Comparison of ENCODE assay signal across 10 cellular contexts in genomic region chr10:13526952-13527863, GRCh38. TPM values are rescaled to one million over a fixed set of nuclear protein-coding genes. Genes with fewer than 3 reads are reported as not detected.
DNase-seq lines count a peak whose midpoint lies in the region; FAIRE-seq and TF ChIP-seq lines count a peak whose summit lies in the region.
"Had no signal": no experiment of that assay in that cellular context is flagged by ENCODE, and none has a peak within 500 bp of the region (broad histone marks: within the 10 kb centered on the region; RNA-seq: fewer than 3 reads in every experiment).

No MANE protein-coding gene starts in this region.

- peak overlapping the region; percentile 76 to 79 for H3K27ac ChIP-seq in kidney (ENCODE audit: low read depth in 2 of 2, low read length in 2 of 2)
- H3K27ac ChIP-seq: 22Rv1 had no signal

- H3K36me3 ChIP-seq in adipocyte (ENCODE audit: control insufficient read depth, insufficient read depth, low read length, severe bottlenecking): no peaks in the 10 kb centered on the region
- no peaks in the 10 kb centered on the region for H3K36me3 ChIP-seq in kidney (ENCODE audit: control insufficient read depth in 1 of 2, insufficient read depth in 2 of 2, low read length in 2 of 2)

- H3K9me3 ChIP-seq in adipocyte (ENCODE audit: control insufficient read depth, low read length) (no peaks in the 10 kb centered on the region), kidney (ENCODE audit: control insufficient read depth in 1 of 2, low read length in 2 of 2) (no peaks in the 10 kb centered on the region)

- TF ChIP-seq CTCF in kidney (IDR thresholded peaks at IDR 0.05; ENCODE audit: borderline replicate concordance, extremely low read depth, insufficient read depth): no peak

- H3K4me1 ChIP-seq in adipocyte (ENCODE audit: control insufficient read depth, insufficient read depth, low read length) (peaks cover 21% of the 10 kb centered on the region), kidney (ENCODE audit: control insufficient read depth in 1 of 2, insufficient read depth in 1 of 2, low read depth in 1 of 2, low read length in 2 of 2) (peaks cover 8 to 26% of the 10 kb centered on the region in 2 donors)

- DNase-seq in DMS79 treated with DMSO at 0.1 percent for 48 hours (lab: John Stamatoyannopoulos, UW) (peak; percentile 18), DMS79 (lab: John Stamatoyannopoulos, UW) (no peak), adipocyte (ENCODE audit: low read depth) (peak; percentile 47), kidney (no peak), stromal cell of bone marrow (ENCODE audit: low read depth) (peak; percentile 51), H4 (ENCODE audit: low spot score) (no peak), posterior vena cava (ENCODE audit: low spot score) (no peak), anterior cingulate cortex (lab: John Stamatoyannopoulos, UW) (no peak)
- DNase-seq: NCI-H2171 treated with DMSO at 0.1 percent for 48 hours had no signal

- intact Hi-C loops in kidney (cut with DNase I) (no loop called here), posterior vena cava (cut with DNase I) (no loop called here)

- no peaks in the 10 kb centered on the region for H3K27me3 ChIP-seq in adipocyte (replicated peaks; ENCODE audit: control insufficient read depth, insufficient read depth, low read length)

- H3K4me3 ChIP-seq in adipocyte (ENCODE audit: low read length) (peak overlapping the region; percentile 81), kidney (ENCODE audit: low read length in 2 of 2) (peak overlapping the region; percentile 68 to 76)

- FAIRE-seq in kidney (lab: Jason Lieb, UNC): no peak

- H3K9ac ChIP-seq in adipocyte (ENCODE audit: low read length) (peak overlapping the region; percentile 72), kidney (ENCODE audit: low read length in 2 of 2) (peak overlapping the region; percentile 30 to 80)

RNA-seq across cellular contexts. Expression of gene BEND7, which starts 1.6 kb away (rescaled TPM):
- total RNA-seq in kidney (37.9 TPM), posterior vena cava (10 to 100 TPM; 10.1 to 21.7 TPM)
- 16.7 TPM for polyA plus RNA-seq in kidney (ENCODE audit: insufficient read depth, low read depth, low replicate concordance)
- total RNA-seq in H4 (2014; rRNA removed; shearing (Covaris generic)): 3.8 and 8.1 TPM in 2 replicates

RNA-seq across cellular contexts. Expression of gene PRPF18, which starts 59.6 kb away (rescaled TPM):
- 23.0 TPM for total RNA-seq in kidney
- polyA plus RNA-seq in kidney (ENCODE audit: insufficient read depth, low read depth, low replicate concordance): 24.4 TPM
- 15.1 and 18.1 TPM in 2 replicates for total RNA-seq in H4 (2014; rRNA removed; shearing (Covaris generic))
- total RNA-seq in posterior vena cava: 10 to 100 TPM; 16.8 to 17.3 TPM

Comparison
In these comparisons a context has a peak if more than half of its experiments do, and no peak if none do; other contexts are left out.
1. DNase-seq: peak in DMS79 treated with DMSO at 0.1 percent for 48 hours (single experiment), adipocyte (single experiment) and stromal cell of bone marrow (single experiment); none in DMS79 (single experiment), kidney (single experiment), H4 (single experiment), posterior vena cava (single experiment) and anterior cingulate cortex (0 of 58).